1 cellular context compared by ENCODE assay signal in the genomic region with DNA sequence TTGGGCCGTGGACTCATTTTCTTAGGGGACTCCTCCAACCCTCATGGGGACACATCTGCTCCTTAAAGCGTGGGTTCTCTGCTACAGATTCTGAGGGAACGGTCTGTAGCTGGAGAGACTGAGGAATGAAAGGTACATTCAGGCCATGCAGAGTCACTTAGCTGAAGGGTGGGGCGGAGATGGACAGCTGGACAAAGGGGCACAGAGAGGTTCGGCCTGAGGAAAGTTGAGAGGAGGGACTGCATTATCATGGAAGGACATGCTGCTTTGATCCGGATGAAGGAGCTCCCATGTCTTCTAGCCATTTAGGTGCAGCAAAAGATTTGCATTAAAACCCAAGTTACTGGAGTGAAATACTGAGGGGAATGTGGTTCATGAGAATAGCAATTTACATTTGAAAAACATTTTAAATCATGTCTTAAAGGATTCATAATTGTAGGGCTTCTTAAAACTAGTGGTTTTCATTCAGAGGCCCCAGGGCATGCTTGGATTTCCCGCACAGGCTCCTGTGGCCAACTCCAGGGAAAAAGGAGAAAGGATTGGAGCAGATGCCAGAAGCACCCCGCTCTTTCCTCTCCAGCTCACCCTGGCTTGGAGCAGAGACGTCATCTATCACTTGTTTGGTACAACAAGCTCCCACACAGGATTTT.
TF ChIP-seq lines count a peak whose summit lies in the region.

No MANE protein-coding gene starts in this region.

TF ChIP-seq in IMR-90, 13 proteins besides CTCF, POLR2A, EP300 and RAD21:
- TF ChIP-seq, protein P1, sequence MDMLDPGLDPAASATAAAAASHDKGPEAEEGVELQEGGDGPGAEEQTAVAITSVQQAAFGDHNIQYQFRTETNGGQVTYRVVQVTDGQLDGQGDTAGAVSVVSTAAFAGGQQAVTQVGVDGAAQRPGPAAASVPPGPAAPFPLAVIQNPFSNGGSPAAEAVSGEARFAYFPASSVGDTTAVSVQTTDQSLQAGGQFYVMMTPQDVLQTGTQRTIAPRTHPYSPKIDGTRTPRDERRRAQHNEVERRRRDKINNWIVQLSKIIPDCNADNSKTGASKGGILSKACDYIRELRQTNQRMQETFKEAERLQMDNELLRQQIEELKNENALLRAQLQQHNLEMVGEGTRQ (IDR thresholded peaks at IDR 0.05; ENCODE audit: low read depth, low read length): no peak
- no peak for TF ChIP-seq MAZ (IDR thresholded peaks at IDR 0.05; ENCODE audit: borderline replicate concordance, low read depth, low read length)
- TF ChIP-seq CHD1 (IDR thresholded peaks at IDR 0.05; ENCODE audit: low read depth, low read length): no peak
- no peak for TF ChIP-seq RCOR1 (IDR thresholded peaks at IDR 0.05; ENCODE audit: insufficient replicate concordance, low read length)
- TF ChIP-seq BHLHE40 (IDR thresholded peaks at IDR 0.05; ENCODE audit: low read depth, low read length): no peak
- no peak for TF ChIP-seq SMC3 (IDR thresholded peaks at IDR 0.05; ENCODE audit: low read depth, low read length)
- TF ChIP-seq CEBPB (IDR thresholded peaks at IDR 0.05; ENCODE audit: low read depth, low read length): no peak
- TF ChIP-seq, protein P2, sequence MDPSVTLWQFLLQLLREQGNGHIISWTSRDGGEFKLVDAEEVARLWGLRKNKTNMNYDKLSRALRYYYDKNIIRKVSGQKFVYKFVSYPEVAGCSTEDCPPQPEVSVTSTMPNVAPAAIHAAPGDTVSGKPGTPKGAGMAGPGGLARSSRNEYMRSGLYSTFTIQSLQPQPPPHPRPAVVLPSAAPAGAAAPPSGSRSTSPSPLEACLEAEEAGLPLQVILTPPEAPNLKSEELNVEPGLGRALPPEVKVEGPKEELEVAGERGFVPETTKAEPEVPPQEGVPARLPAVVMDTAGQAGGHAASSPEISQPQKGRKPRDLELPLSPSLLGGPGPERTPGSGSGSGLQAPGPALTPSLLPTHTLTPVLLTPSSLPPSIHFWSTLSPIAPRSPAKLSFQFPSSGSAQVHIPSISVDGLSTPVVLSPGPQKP (IDR thresholded peaks at IDR 0.05; ENCODE audit: borderline replicate concordance, low read depth, low read length): no peak
- TF ChIP-seq RFX5 (IDR thresholded peaks at IDR 0.05; ENCODE audit: low read depth, low read length): no peak
- TF ChIP-seq MXI1 (IDR thresholded peaks at IDR 0.05; ENCODE audit: borderline replicate concordance, low read depth, low read length): no peak
- TF ChIP-seq MAFK (IDR thresholded peaks at IDR 0.05; ENCODE audit: low read depth, low read length): no peak
- no peak for TF ChIP-seq NFE2L2 (IDR thresholded peaks at IDR 0.05; ENCODE audit: low read depth, low read length)
